ENCODE assay signal across 8 cellular contexts in the genomic region with DNA sequence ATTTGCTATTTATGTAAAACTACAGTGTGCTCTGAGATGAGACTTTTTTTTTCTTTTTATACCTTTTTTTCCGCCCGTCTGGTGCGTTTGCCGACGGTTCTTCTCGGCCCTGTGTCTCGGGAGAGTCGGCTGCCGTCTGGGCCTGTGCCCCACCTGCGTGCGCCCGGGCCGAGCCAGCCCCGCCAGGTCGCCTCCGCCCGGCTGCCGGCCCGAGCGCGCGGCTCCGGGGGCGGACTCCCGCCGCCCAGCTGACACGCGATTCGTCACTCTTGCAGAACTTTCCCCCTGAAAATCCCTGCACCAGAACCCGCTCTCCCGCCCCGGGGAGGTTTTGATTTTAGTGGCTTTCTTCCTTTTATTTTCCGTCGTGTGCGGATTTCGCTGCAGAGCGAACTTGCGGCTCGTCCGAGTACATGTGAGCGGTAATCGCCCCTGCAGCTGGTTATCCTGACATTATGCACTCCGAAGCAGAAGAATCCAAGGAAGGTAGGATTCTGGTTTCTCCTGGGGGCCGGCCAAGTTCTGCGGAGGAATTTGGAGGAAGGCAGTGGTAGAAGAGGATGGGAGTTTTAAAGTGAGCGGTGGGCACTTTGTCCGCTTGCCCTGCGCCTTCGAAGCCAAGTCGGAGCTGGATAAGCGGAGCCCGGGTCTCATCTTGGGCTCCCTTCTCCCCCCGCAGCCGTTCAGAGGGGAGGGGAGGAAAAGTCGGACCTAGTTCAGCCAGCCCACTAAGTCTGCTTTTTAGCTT. TPM values are rescaled to one million over a fixed set of nuclear protein-coding genes. Genes with fewer than 3 reads are reported as not detected.
A peak's percentile ranks its signal among the peaks of the same experiment; 100 is the strongest.
DNase-seq lines count a peak whose midpoint lies in the region; ATAC-seq, FAIRE-seq and TF ChIP-seq lines count a peak whose summit lies in the region.

TNFAIP8 (plus strand) TSS at position 384 of the 748 bp plus-strand sequence; CDS start at position 456, 72 bp downstream.

- peak; percentile 79 for FAIRE-seq in GM12891 (lab: Jason Lieb, UNC)

- peaks cover 21% of the 10 kb centered on the region for H3K4me1 ChIP-seq in foreskin keratinocyte

- no peaks in the 10 kb centered on the region for H3K27me3 Mint-ChIP-seq in activated T-helper 2 cell treated with anti-CD3 and anti-CD28 coated beads, Interferon-gamma antibody, Interleukin-2, Interleukin-4, amounts not matched to agents 10 μg/mL and 5 μg/mL and 100 μg/mL, durations not matched to agents 14 hours and 24 hours and 36 hours (ENCODE audit: low read depth)
- peaks cover 63% of the 10 kb centered on the region for H3K27me3 Mint-ChIP-seq in neural crest cell (ENCODE audit: low read depth)

- peak; percentile 80 for TF ChIP-seq POLR2A in GM12891 (IDR thresholded peaks at IDR 0.05; ENCODE audit: low read depth, low read length)

- no peak for TF ChIP-seq CTCF in foreskin keratinocyte (conservative IDR thresholded peaks at IDR 0.05)
- no peak for TF ChIP-seq CTCF in neural crest cell (conservative IDR thresholded peaks at IDR 0.05)
- TF ChIP-seq CTCF in subcutaneous adipose tissue (IDR thresholded peaks at IDR 0.05; ENCODE audit: low read depth): no peak

- no peaks in the 10 kb centered on the region for H3K27me3 ChIP-seq in foreskin keratinocyte

- ATAC-seq in HG02588 (IDR thresholded peaks at IDR 0.05; ENCODE audit: unreplicated experiment) (peak; percentile 47), foreskin keratinocyte (peak; percentile 79)

- peaks cover 62% of the 10 kb centered on the region for H3K36me3 Mint-ChIP-seq in activated T-helper 2 cell treated with anti-CD3 and anti-CD28 coated beads, Interferon-gamma antibody, Interleukin-2, Interleukin-4, amounts not matched to agents 10 μg/mL and 5 μg/mL and 100 μg/mL, durations not matched to agents 14 hours and 24 hours and 36 hours (ENCODE audit: low read depth)
- no peaks in the 10 kb centered on the region for H3K36me3 Mint-ChIP-seq in neural crest cell (ENCODE audit: low read depth)

- H3K27ac Mint-ChIP-seq in activated T-helper 2 cell treated with anti-CD3 and anti-CD28 coated beads, Interferon-gamma antibody, Interleukin-2, Interleukin-4, amounts not matched to agents 10 μg/mL and 5 μg/mL and 100 μg/mL, durations not matched to agents 14 hours and 24 hours and 36 hours: peak within 1 kb of the TSS; percentile 93
- peak within 1 kb of the TSS; percentile 45 for H3K27ac Mint-ChIP-seq in neural crest cell (ENCODE audit: unreplicated experiment)

- intact Hi-C loops in activated T-helper 2 cell treated with anti-CD3 and anti-CD28 coated beads, Interferon-gamma antibody, Interleukin-2, Interleukin-4, amounts not matched to agents 10 μg/mL and 5 μg/mL and 100 μg/mL, durations not matched to agents 14 hours and 24 hours and 36 hours (cut with micrococcal nuclease): loop anchor here (1.0 to 2.0 kb wide), 5 partner anchors 11 to 41 kb away; no protein-coding TSS in a partner anchor

- peak within 1 kb of the TSS; percentile 63 for H3K27ac ChIP-seq in foreskin keratinocyte

- peaks cover 75% of the 10 kb centered on the region for H3K4me1 Mint-ChIP-seq in activated T-helper 2 cell treated with anti-CD3 and anti-CD28 coated beads, Interferon-gamma antibody, Interleukin-2, Interleukin-4, amounts not matched to agents 10 μg/mL and 5 μg/mL and 100 μg/mL, durations not matched to agents 14 hours and 24 hours and 36 hours (ENCODE audit: low read depth)
- H3K4me1 Mint-ChIP-seq in neural crest cell: peaks cover 18% of the 10 kb centered on the region

- H3K9me3 Mint-ChIP-seq in activated T-helper 2 cell treated with anti-CD3 and anti-CD28 coated beads, Interferon-gamma antibody, Interleukin-2, Interleukin-4, amounts not matched to agents 10 μg/mL and 5 μg/mL and 100 μg/mL, durations not matched to agents 14 hours and 24 hours and 36 hours: no peaks in the 10 kb centered on the region
- no peaks in the 10 kb centered on the region for H3K9me3 Mint-ChIP-seq in neural crest cell

- H3K4me3 Mint-ChIP-seq in activated T-helper 2 cell treated with anti-CD3 and anti-CD28 coated beads, Interferon-gamma antibody, Interleukin-2, Interleukin-4, amounts not matched to agents 10 μg/mL and 5 μg/mL and 100 μg/mL, durations not matched to agents 14 hours and 24 hours and 36 hours (ENCODE audit: low read depth): peak within 1 kb of the TSS; percentile 99
- H3K4me3 Mint-ChIP-seq in neural crest cell: peak within 1 kb of the TSS; percentile 89

- no peak for DNase-seq in GM12891 (ENCODE audit: insufficient read length, low spot score)
- DNase-seq in NOMO-1 treated with DMSO at 0.1 percent for 48 hours (lab: John Stamatoyannopoulos, UW; ENCODE audit: unreplicated experiment): peak; percentile 54
- peak; percentile 46 for DNase-seq in activated T-helper 2 cell treated with anti-CD3 and anti-CD28 coated beads, Interferon-gamma antibody, Interleukin-2, Interleukin-4, amounts not matched to agents 10 μg/mL and 5 μg/mL and 100 μg/mL, durations not matched to agents 14 hours and 24 hours and 36 hours (ENCODE audit: low spot score)
- DNase-seq in foreskin keratinocyte: peak in 1 of 2 donors; percentile 38
- peak; percentile 15 for DNase-seq in neural crest cell (ENCODE audit: low read depth, low spot score)
- no peak for DNase-seq in NCI-H2107 (lab: John Stamatoyannopoulos, UW)

TF ChIP-seq in GM12891, 5 proteins besides CTCF, POLR2A, EP300 and RAD21:
- peak; percentile 73 for TF ChIP-seq POU2F2 (IDR thresholded peaks at IDR 0.05; ENCODE audit: low read depth, low read length)
- 0 out of 2 replicates have a peak, but pooled peaks have one; percentile 52 for TF ChIP-seq TAF1 (IDR thresholded peaks at IDR 0.05; ENCODE audit: low read depth, low read length)
- TF ChIP-seq PAX5 (IDR thresholded peaks at IDR 0.05; ENCODE audit: insufficient read depth, low read length, severe bottlenecking): peak; percentile 63
- no peak for TF ChIP-seq SPI1 (IDR thresholded peaks at IDR 0.05; ENCODE audit: low read depth, low read length)
- TF ChIP-seq POLR2AphosphoS5 (IDR thresholded peaks at IDR 0.05; ENCODE audit: low read depth, low read length): peak; percentile 82

RNA-seq across cellular contexts. Expression of gene TNFAIP8, which starts in this region (rescaled TPM):
- 82.8 TPM for polyA plus RNA-seq in GM12891 (2012; ENCODE audit: low read depth, missing spikeins)
- total RNA-seq in activated T-helper 2 cell treated with anti-CD3 and anti-CD28 coated beads, Interferon-gamma antibody, Interleukin-2, Interleukin-4, amounts not matched to agents 10 μg/mL and 5 μg/mL and 100 μg/mL, durations not matched to agents 14 hours and 24 hours and 36 hours: 112 and 117 TPM in 2 replicates
- total RNA-seq in foreskin keratinocyte (17.1 and 19.4 TPM in 2 replicates), neural crest cell (8.6 and 10.8 TPM in 2 replicates), subcutaneous adipose tissue (100 to 1,000 TPM in 3 of 4 donors, 10 to 100 TPM in 1; 86.9 to 151 (median 129) TPM)
- polyA plus RNA-seq in foreskin keratinocyte: 7.6 and 8.2 TPM in 2 replicates

Comparison
In these comparisons a context has a peak if more than half of its experiments do, and no peak if none do; other contexts are left out.
1. DNase-seq: peak in NOMO-1 treated with DMSO at 0.1 percent for 48 hours (single experiment), activated T-helper 2 cell treated with anti-CD3 and anti-CD28 coated beads, Interferon-gamma antibody, Interleukin-2, Interleukin-4, amounts not matched to agents 10 μg/mL and 5 μg/mL and 100 μg/mL, durations not matched to agents 14 hours and 24 hours and 36 hours (single experiment) and neural crest cell (single experiment); none in GM12891 (single experiment) and NCI-H2107 (single experiment).